Comparison of ENCODE assay signal across 25 cellular contexts in the genomic region with DNA sequence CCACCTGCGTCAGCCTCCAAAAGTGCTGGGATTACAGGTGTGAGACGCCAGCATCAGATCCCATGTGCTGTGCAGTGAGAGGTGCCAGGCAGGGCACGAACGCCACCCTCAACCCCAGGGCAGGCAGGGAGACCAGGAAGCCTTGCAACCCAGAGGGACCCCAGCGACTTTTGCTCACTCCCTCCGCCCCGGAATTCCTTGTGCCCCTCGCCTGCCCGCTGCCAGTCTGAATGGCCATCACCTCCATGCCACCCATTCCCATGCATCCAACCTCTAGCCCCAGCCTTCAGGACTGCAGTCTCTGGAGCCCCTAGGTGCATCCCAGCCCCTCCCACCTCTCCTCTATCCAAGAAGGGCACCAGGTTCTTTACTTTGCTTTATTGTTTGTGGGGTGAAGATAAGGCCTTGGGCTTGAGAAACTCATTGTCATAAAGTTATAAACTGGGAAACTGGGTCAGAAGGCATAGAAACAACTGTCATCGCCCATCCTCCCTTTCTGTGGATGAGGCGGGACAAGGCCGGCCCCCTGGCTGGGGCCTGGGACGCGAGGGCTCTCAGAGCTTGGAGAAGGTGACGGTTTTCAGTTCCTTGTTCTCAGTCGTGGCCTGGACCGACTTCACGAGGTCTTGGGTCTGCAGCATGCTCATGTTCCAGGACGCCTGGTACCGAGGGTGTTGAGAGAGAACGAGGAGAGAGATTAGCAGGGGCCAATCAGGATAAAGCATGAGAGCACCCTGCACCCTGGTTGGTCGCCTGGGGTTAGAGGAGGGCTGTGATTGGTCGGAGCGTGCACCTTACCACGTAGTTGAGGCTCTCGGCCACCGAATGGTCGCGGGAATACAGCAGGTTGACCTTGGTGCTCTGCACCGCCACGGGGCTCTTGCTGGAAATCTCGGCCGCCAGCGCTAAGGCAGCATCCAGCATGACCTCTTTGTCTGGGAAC. TPM values are rescaled to one million over a fixed set of nuclear protein-coding genes. Genes with fewer than 3 reads are reported as not detected.
DNase-seq lines count a peak whose midpoint lies in the region; ATAC-seq, FAIRE-seq and TF ChIP-seq lines count a peak whose summit lies in the region.
"Had no signal": no experiment of that assay in that cellular context is flagged by ENCODE, and none has a peak within 500 bp of the region (broad histone marks: within the 10 kb centered on the region; RNA-seq: fewer than 3 reads in every experiment).

No MANE protein-coding gene starts in this region.

- peak; percentile 60 for FAIRE-seq in bronchial epithelial cell (lab: Jason Lieb, UNC)
- FAIRE-seq: colon, keratinocyte, urothelium cell line had no signal

- H3K4me1 ChIP-seq in mucosa of descending colon (ENCODE audit: low read depth) = peaks cover 27% of the 10 kb centered on the region
- H3K4me1 ChIP-seq in uterus = no peaks in the 10 kb centered on the region
- H3K4me1 ChIP-seq: HAP-1 had no signal

- no peaks in the 10 kb centered on the region for H3K4me1 Mint-ChIP-seq in T-helper 2 cell treated with Interferon-gamma antibody and Interleukin-4, amounts not matched to agents 5 μg/mL and 100 μg/mL, for 36 hours (ENCODE audit: low read depth)
- H3K4me1 Mint-ChIP-seq: activated CD4-positive, alpha-beta T cell treated with anti-CD3 and anti-CD28 coated beads, Interleukin-2, amount 10 ng/mL, durations not matched to agents 7 days and 5 days had no signal

- TF ChIP-seq CTCF in bronchial epithelial cell (IDR thresholded peaks at IDR 0.05; ENCODE audit: insufficient read depth, low read length, severe bottlenecking) (no peak), mucosa of descending colon (IDR thresholded peaks at IDR 0.05) (no peak), uterus (IDR thresholded peaks at IDR 0.05) (no peak)

- H3K27ac Mint-ChIP-seq in T-helper 2 cell treated with Interferon-gamma antibody and Interleukin-4, amounts not matched to agents 5 μg/mL and 100 μg/mL, for 36 hours = no peak overlapping the region
- H3K27ac Mint-ChIP-seq: activated CD4-positive, alpha-beta T cell treated with anti-CD3 and anti-CD28 coated beads, Interleukin-2, amount 10 ng/mL, durations not matched to agents 7 days and 5 days; activated T-helper 2 cell treated with anti-CD3 and anti-CD28 coated beads, Interferon-gamma antibody, Interleukin-2, Interleukin-4, amounts not matched to agents 10 μg/mL and 5 μg/mL and 100 μg/mL, durations not matched to agents 14 hours and 24 hours and 36 hours had no signal

- peaks cover 7% of the 10 kb centered on the region for H3K36me3 ChIP-seq in bronchial epithelial cell (ENCODE audit: control insufficient read depth, insufficient read depth, low read length)
- H3K36me3 ChIP-seq in mucosa of descending colon (ENCODE audit: low read depth) = no peaks in the 10 kb centered on the region
- no peaks in the 10 kb centered on the region for H3K36me3 ChIP-seq in uterus

- no peak overlapping the region for H3K4me3 Mint-ChIP-seq in T-helper 2 cell treated with Interferon-gamma antibody and Interleukin-4, amounts not matched to agents 5 μg/mL and 100 μg/mL, for 36 hours
- H3K4me3 Mint-ChIP-seq: activated CD4-positive, alpha-beta T cell treated with anti-CD3 and anti-CD28 coated beads, Interleukin-2, amount 10 ng/mL, durations not matched to agents 7 days and 5 days had no signal

- no peaks in the 10 kb centered on the region for H3K27me3 Mint-ChIP-seq in T-helper 2 cell treated with Interferon-gamma antibody and Interleukin-4, amounts not matched to agents 5 μg/mL and 100 μg/mL, for 36 hours (ENCODE audit: low read depth)
- H3K27me3 Mint-ChIP-seq: activated CD4-positive, alpha-beta T cell treated with anti-CD3 and anti-CD28 coated beads, Interleukin-2, amount 10 ng/mL, durations not matched to agents 7 days and 5 days had no signal

- H3K36me3 Mint-ChIP-seq in T-helper 2 cell treated with Interferon-gamma antibody and Interleukin-4, amounts not matched to agents 5 μg/mL and 100 μg/mL, for 36 hours (ENCODE audit: low read depth) = peaks cover 22% of the 10 kb centered on the region

- H3K4me3 ChIP-seq in bronchial epithelial cell (ENCODE audit: low read depth, low read length) (no peak overlapping the region), mucosa of descending colon (no peak overlapping the region), uterus (no peak overlapping the region)
- H3K4me3 ChIP-seq: HAP-1, lung had no signal

- ATAC-seq in mucosa of descending colon = peak; percentile 49
- ATAC-seq: right cardiac atrium had no signal

- H3K27me3 ChIP-seq in bronchial epithelial cell (ENCODE audit: control insufficient read depth, insufficient read depth, low read length) = no peaks in the 10 kb centered on the region
- no peaks in the 10 kb centered on the region for H3K27me3 ChIP-seq in uterus

- no peaks in the 10 kb centered on the region for H3K9me3 Mint-ChIP-seq in T-helper 2 cell treated with Interferon-gamma antibody and Interleukin-4, amounts not matched to agents 5 μg/mL and 100 μg/mL, for 36 hours
- H3K9me3 Mint-ChIP-seq: activated CD4-positive, alpha-beta T cell treated with anti-CD3 and anti-CD28 coated beads, Interleukin-2, amount 10 ng/mL, durations not matched to agents 7 days and 5 days; activated T-helper 2 cell treated with anti-CD3 and anti-CD28 coated beads, Interferon-gamma antibody, Interleukin-2, Interleukin-4, amounts not matched to agents 10 μg/mL and 5 μg/mL and 100 μg/mL, durations not matched to agents 14 hours and 24 hours and 36 hours had no signal

- POLR2A ChIA-PET in HEK293T (lab: Yijun Ruan, JAX) = no interaction called here

- peak; percentile 11 for DNase-seq in AG20443 (ENCODE audit: low spot score)
- peak; percentile 1 for DNase-seq in HEK293T (ENCODE audit: extremely low spot score)
- no peak for DNase-seq in bronchial epithelial cell (ENCODE audit: low read depth)
- peak; percentile 77 to 81 (median 78) for DNase-seq in mucosa of descending colon
- no peak for DNase-seq in T-helper 2 cell treated with Interferon-gamma antibody and Interleukin-4, amounts not matched to agents 5 μg/mL and 100 μg/mL, for 36 hours (ENCODE audit: low spot score)
- DNase-seq in stimulated activated CD8-positive, alpha-beta memory T cell treated with anti-CD3 and anti-CD28 coated beads, Interleukin-4, amount 100 ng/mL, for 48 hours = no peak
- no peak for DNase-seq in uterus
- no peak for DNase-seq in NCI-H2029 (lab: John Stamatoyannopoulos, UW)
- DNase-seq: activated CD4-positive, alpha-beta T cell treated with anti-CD3 and anti-CD28 coated beads, Interleukin-2, amount 10 ng/mL, durations not matched to agents 7 days and 5 days; activated CD8-positive, alpha-beta memory T cell treated with anti-CD3 and anti-CD28 coated beads, Interleukin-2, amount 50 U/mL, for 4 hours; NCI-H1105 treated with DMSO at 0.1 percent for 48 hours; NCI-H524; right cardiac atrium; Right ventricle myocardium superior; stimulated activated CD4-positive, alpha-beta T cell treated with anti-CD3 and anti-CD28 coated beads, Interleukin-15, amount 100 ng/mL, for 24 hours had no signal

- CTCF ChIA-PET in HEK293T (lab: Yijun Ruan, JAX) = interaction anchor here (0.6 kb wide), 1 partner anchor 45 kb away, joined by 3 read pairs; no protein-coding TSS in a partner anchor

- no peak for TF ChIP-seq POLR2A in uterus (IDR thresholded peaks at IDR 0.05)

- intact Hi-C loops in mucosa of descending colon (cut with DNase I, micrococcal nuclease) (no loop called here), uterus (cut with DNase I; ENCODE audit: low total_unique reads) (no loop called here)

- H3K27ac ChIP-seq in uterus = no peak overlapping the region

- H3K9me3 ChIP-seq in mucosa of descending colon (no peaks in the 10 kb centered on the region), uterus (no peaks in the 10 kb centered on the region)
- H3K9me3 ChIP-seq: HAP-1 had no signal

TF ChIP-seq in HEK293T, 16 proteins besides CTCF, POLR2A, EP300 and RAD21:
- TF ChIP-seq LEF1 (IDR thresholded peaks at IDR 0.05; ENCODE audit: borderline replicate concordance) (no peak), BHLHE40 (IDR thresholded peaks at IDR 0.05; ENCODE audit: borderline replicate concordance) (no peak), FOXK2 (IDR thresholded peaks at IDR 0.05) (no peak), TARDBP (IDR thresholded peaks at IDR 0.05) (no peak), ELF4 (IDR thresholded peaks at IDR 0.05) (no peak), NFRKB (IDR thresholded peaks at IDR 0.05) (no peak), SP1 (IDR thresholded peaks at IDR 0.05) (no peak), CTBP1 (IDR thresholded peaks at IDR 0.05; ENCODE audit: borderline replicate concordance) (no peak), ARNT (IDR thresholded peaks at IDR 0.05) (no peak), L3MBTL2 (conservative IDR thresholded peaks at IDR 0.05) (no peak), HDGF (IDR thresholded peaks at IDR 0.05; ENCODE audit: borderline replicate concordance) (no peak), SUZ12 (IDR thresholded peaks at IDR 0.05) (no peak), FOXA1 (IDR thresholded peaks at IDR 0.05) (no peak), ZNF384 (IDR thresholded peaks at IDR 0.05) (no peak), FOXM1 (IDR thresholded peaks at IDR 0.05; ENCODE audit: borderline replicate concordance) (no peak)
- TF ChIP-seq, protein P1, sequence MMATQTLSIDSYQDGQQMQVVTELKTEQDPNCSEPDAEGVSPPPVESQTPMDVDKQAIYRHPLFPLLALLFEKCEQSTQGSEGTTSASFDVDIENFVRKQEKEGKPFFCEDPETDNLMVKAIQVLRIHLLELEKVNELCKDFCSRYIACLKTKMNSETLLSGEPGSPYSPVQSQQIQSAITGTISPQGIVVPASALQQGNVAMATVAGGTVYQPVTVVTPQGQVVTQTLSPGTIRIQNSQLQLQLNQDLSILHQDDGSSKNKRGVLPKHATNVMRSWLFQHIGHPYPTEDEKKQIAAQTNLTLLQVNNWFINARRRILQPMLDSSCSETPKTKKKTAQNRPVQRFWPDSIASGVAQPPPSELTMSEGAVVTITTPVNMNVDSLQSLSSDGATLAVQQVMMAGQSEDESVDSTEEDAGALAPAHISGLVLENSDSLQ (IDR thresholded peaks at IDR 0.05) = no peak

RNA-seq across cellular contexts. Expression of a gene that starts 2.6 kb away (rescaled TPM):
- total RNA-seq in bronchial epithelial cell (0.64 and 1.1 TPM in 2 replicates), mucosa of descending colon (1,000 to 10,000 TPM; 2,367 to 7,005 (median 6,199) TPM), uterus (1 to 10 TPM in 2 of 4 donors, under 1 TPM in 1, not detected in 1; 0.51 to 4.7 (median 3.6) TPM)
- total RNA-seq: myocyte, osteocyte had no signal

RNA-seq across cellular contexts. Expression of a gene that starts 16.3 kb away (rescaled TPM):
- 44.5 and 51.1 TPM in 2 replicates for total RNA-seq in bronchial epithelial cell
- 100 to 1,000 TPM; 275 to 315 (median 290) TPM for total RNA-seq in mucosa of descending colon
- 100 to 1,000 TPM in 1 of 4 donors, 10 to 100 TPM in 3; 27.7 to 188 (median 70.3) TPM for total RNA-seq in uterus

RNA-seq across cellular contexts. Expression of a gene that starts 26.3 kb away (rescaled TPM):
- total RNA-seq in bronchial epithelial cell (1,636 and 4,049 TPM in 2 replicates), mucosa of descending colon (not detected), uterus (1 to 10 TPM in 2 of 4 donors, not detected in 2; 1.1 to 6.2 TPM)
- total RNA-seq: activated CD4-positive, alpha-beta T cell treated with anti-CD3 and anti-CD28 coated beads, Interleukin-2, amount 10 ng/mL, durations not matched to agents 7 days and 5 days; activated T-helper 2 cell treated with anti-CD3 and anti-CD28 coated beads, Interferon-gamma antibody, Interleukin-2, Interleukin-4, amounts not matched to agents 10 μg/mL and 5 μg/mL and 100 μg/mL, durations not matched to agents 14 hours and 24 hours and 36 hours; HT1080; myocyte; osteocyte; right cardiac atrium; Right ventricle myocardium superior; subcutaneous adipose tissue had no signal

RNA-seq across cellular contexts. Expression of a gene that starts 34.5 kb away (rescaled TPM):
- 172 and 246 TPM in 2 replicates for total RNA-seq in bronchial epithelial cell
- total RNA-seq in mucosa of descending colon = 100 to 1,000 TPM; 267 to 317 (median 292) TPM
- 100 to 1,000 TPM in 2 of 4 donors, 10 to 100 TPM in 2; 65.8 to 353 (median 177) TPM for total RNA-seq in uterus

RNA-seq across cellular contexts. Expression of a gene that starts 42.0 kb away (rescaled TPM):
- total RNA-seq in bronchial epithelial cell (11.3 and 406 TPM in 2 replicates), mucosa of descending colon (not detected), uterus (1 to 10 TPM in 1 of 4 donors, not detected in 3; 2.6 TPM)
- total RNA-seq: activated CD4-positive, alpha-beta T cell treated with anti-CD3 and anti-CD28 coated beads, Interleukin-2, amount 10 ng/mL, durations not matched to agents 7 days and 5 days; activated T-helper 2 cell treated with anti-CD3 and anti-CD28 coated beads, Interferon-gamma antibody, Interleukin-2, Interleukin-4, amounts not matched to agents 10 μg/mL and 5 μg/mL and 100 μg/mL, durations not matched to agents 14 hours and 24 hours and 36 hours; HT1080; myocyte; osteocyte; Right ventricle myocardium superior; subcutaneous adipose tissue had no signal

Comparison
In these comparisons a context has a peak if more than half of its experiments do, and no peak if none do; other contexts are left out.
1. DNase-seq: peak in AG20443 (single experiment), HEK293T (single experiment) and mucosa of descending colon (3 of 3); none in bronchial epithelial cell (single experiment), T-helper 2 cell treated with Interferon-gamma antibody and Interleukin-4, amounts not matched to agents 5 μg/mL and 100 μg/mL, for 36 hours (single experiment), stimulated activated CD8-positive, alpha-beta memory T cell treated with anti-CD3 and anti-CD28 coated beads, Interleukin-4, amount 100 ng/mL, for 48 hours (single experiment), uterus (0 of 2) and NCI-H2029 (single experiment).
2. RNA of a gene that starts 2.6 kb away (total RNA-seq): 2,367 to 7,005 TPM in mucosa of descending colon; 0.51 to 4.7 TPM in uterus and 0.64 to 1.1 TPM in bronchial epithelial cell; every median in the first group is over 100 times any median in the second.
3. RNA of a gene that starts 26.3 kb away (total RNA-seq): 1,636 to 4,049 TPM in bronchial epithelial cell; 1.1 to 6.2 TPM in uterus and not detected in mucosa of descending colon; every median in the first group is over 100 times any median in the second.